In the genomic region with DNA sequence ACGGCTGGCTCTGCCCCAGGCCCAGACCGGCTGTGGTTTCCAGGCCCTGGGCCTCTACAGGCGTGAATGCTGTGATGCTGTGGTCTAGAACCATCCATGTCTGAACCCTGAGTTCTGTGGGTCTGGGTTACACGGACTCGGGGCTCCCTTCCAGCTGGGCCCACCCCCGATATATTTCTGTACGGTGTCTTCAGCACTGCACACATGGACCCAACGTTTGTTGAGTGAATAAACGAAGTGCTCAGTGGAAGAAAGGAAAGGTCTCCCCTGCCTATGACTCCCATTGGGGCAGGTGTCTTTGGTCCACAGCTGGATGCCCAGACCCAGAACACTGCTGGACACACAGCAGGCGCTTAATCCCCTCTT, we compare ENCODE assay signal across 12 cellular contexts. TPM values are rescaled to one million over a fixed set of nuclear protein-coding genes. Genes with fewer than 3 reads are reported as not detected.
DNase-seq lines count a peak whose midpoint lies in the region; ATAC-seq and TF ChIP-seq lines count a peak whose summit lies in the region.
"Had no signal": no experiment of that assay in that cellular context is flagged by ENCODE, and none has a peak within 500 bp of the region (broad histone marks: within the 10 kb centered on the region; RNA-seq: fewer than 3 reads in every experiment).

No MANE protein-coding gene starts in this region.

- H3K27me3 ChIP-seq in H9 (ENCODE audit: insufficient read depth, low read length) = no peaks in the 10 kb centered on the region
- H3K27me3 ChIP-seq: MG63, right atrium auricular region had no signal

- no peak overlapping the region for H3K18ac ChIP-seq in H9 (ENCODE audit: insufficient read length, low read depth, low read length)

- no peaks in the 10 kb centered on the region for H3K79me2 ChIP-seq in H9 (ENCODE audit: insufficient read depth, low read length)

- H3K4me2 ChIP-seq in H9 (ENCODE audit: insufficient read depth, insufficient read length, low read length) = no peak overlapping the region

- no peak overlapping the region for H4K8ac ChIP-seq in H9 (replicated peaks; ENCODE audit: insufficient read length, low read depth, low read length)

- no peak overlapping the region for H2BK120ac ChIP-seq in H9 (ENCODE audit: low read depth, low read length, poor library complexity, severe bottlenecking)

- H3K27ac ChIP-seq in 22Rv1 = peak overlapping the region; percentile 58
- H3K27ac ChIP-seq in H9 (ENCODE audit: insufficient read length, low read depth, low read length) = no peak overlapping the region
- H3K27ac ChIP-seq: right atrium auricular region had no signal

- H2BK5ac ChIP-seq in H9 (ENCODE audit: insufficient read length, low read length) = no peak overlapping the region

- H3K14ac ChIP-seq in H9 (ENCODE audit: insufficient read depth, low read length) = no peak overlapping the region

- no peak overlapping the region for H2BK12ac ChIP-seq in H9 (ENCODE audit: insufficient read length, low read depth, low read length)

- no peak overlapping the region for H4K91ac ChIP-seq in H9 (ENCODE audit: insufficient read length, low read depth, low read length)

- DNase-seq in H9 (no peak), neural crest cell (ENCODE audit: low read depth, low spot score) (no peak), D341Med (ENCODE audit: low spot score) (no peak), WTC11 (ENCODE audit: low spot score) (no peak), NCI-H524 (lab: John Stamatoyannopoulos, UW) (no peak)
- DNase-seq in activated naive CD8-positive, alpha-beta T cell treated with anti-CD3 and anti-CD28 coated beads, Interleukin-2, amount 50 U/mL, for 24 hours = no peak

- H2BK20ac ChIP-seq in H9 (ENCODE audit: low read depth, low read length, poor library complexity, severe bottlenecking) = no peak overlapping the region

- H3K4ac ChIP-seq in H9 (ENCODE audit: low read depth, low read length) = no peak overlapping the region

- H2BK15ac ChIP-seq in H9 (ENCODE audit: low read depth, low read length) = no peak overlapping the region

- no CpG with 5 or more reads among the region's 10 CpGs for WGBS in H9 (ENCODE audit: extremely low coverage, insufficient read length, low lambda C conversion rate)

- H3K36me3 Mint-ChIP-seq in H9 (ENCODE audit: insufficient read depth in 1 of 3, low read depth in 3 of 3) (peaks cover 2 to 9% (median 8%) of the 10 kb centered on the region in 3 experiments; a peak in 6 of 7 replicates), neural crest cell (ENCODE audit: low read depth) (no peaks in the 10 kb centered on the region), WTC11 (no peaks in the 10 kb centered on the region)
- peaks cover 3% of the 10 kb centered on the region for H3K36me3 Mint-ChIP-seq in activated naive CD8-positive, alpha-beta T cell treated with anti-CD3 and anti-CD28 coated beads, Interleukin-2, amount 50 U/mL, for 24 hours (ENCODE audit: low read depth)

- no peak overlapping the region for H3K9ac ChIP-seq in H9 (ENCODE audit: extremely low read depth, insufficient read length, low read length)

- H3K4me1 ChIP-seq in H9 (ENCODE audit: insufficient read depth, low read length) = no peaks in the 10 kb centered on the region
- H3K4me1 ChIP-seq: right atrium auricular region had no signal

- no peak overlapping the region for H2AK5ac ChIP-seq in H9 (ENCODE audit: insufficient read length, low read length)

- H3K9me3 ChIP-seq in H9 (ENCODE audit: control insufficient read depth, low read depth, low read length) = no peaks in the 10 kb centered on the region
- H3K9me3 ChIP-seq: MG63, right atrium auricular region had no signal

- CTCF ChIA-PET in WTC11 (lab: Charles Lee) = interaction anchor here (0.6 to 4.4 kb wide), 30 partner anchors 8 to 416 kb away, joined by 3 to 115 read pairs (median 4); a partner anchor contains a TSS

- no peak overlapping the region for H3K4me3 Mint-ChIP-seq in H9
- no peak overlapping the region for H3K4me3 Mint-ChIP-seq in activated naive CD8-positive, alpha-beta T cell treated with anti-CD3 and anti-CD28 coated beads, Interleukin-2, amount 50 U/mL, for 24 hours
- peak overlapping the region; percentile 77 for H3K4me3 Mint-ChIP-seq in neural crest cell
- H3K4me3 Mint-ChIP-seq in WTC11 = no peak overlapping the region
- H3K4me3 Mint-ChIP-seq: activated CD4-positive, alpha-beta memory T cell treated with anti-CD3 and anti-CD28 coated beads, Interleukin-2, amount 10 ng/mL, durations not matched to agents 7 days and 5 days had no signal

- no peak for ATAC-seq in activated naive CD8-positive, alpha-beta T cell treated with anti-CD3 and anti-CD28 coated beads, Interleukin-2, amount 50 U/mL, for 24 hours
- ATAC-seq in WTC11 = no peak

- H3K27me3 Mint-ChIP-seq in H9 (ENCODE audit: low read depth) (no peaks in the 10 kb centered on the region), neural crest cell (ENCODE audit: low read depth) (peaks cover 4% of the 10 kb centered on the region), WTC11 (ENCODE audit: low read depth) (no peaks in the 10 kb centered on the region)
- no peaks in the 10 kb centered on the region for H3K27me3 Mint-ChIP-seq in activated naive CD8-positive, alpha-beta T cell treated with anti-CD3 and anti-CD28 coated beads, Interleukin-2, amount 50 U/mL, for 24 hours
- H3K27me3 Mint-ChIP-seq: activated CD4-positive, alpha-beta memory T cell treated with anti-CD3 and anti-CD28 coated beads, Interleukin-2, amount 10 ng/mL, durations not matched to agents 7 days and 5 days had no signal

- H3K56ac ChIP-seq in H9 (ENCODE audit: insufficient read length, low read depth, low read length) = no peak overlapping the region

- H4K20me1 ChIP-seq in H9 (ENCODE audit: control insufficient read depth, insufficient read depth, insufficient read length) = no peaks in the 10 kb centered on the region

- POLR2A ChIA-PET in WTC11 (lab: Charles Lee) = interaction anchor here (1.0 to 1.4 kb wide), 5 partner anchors 11 to 520 kb away, joined by 3 to 8 read pairs (median 4); a partner anchor contains a TSS

- peak overlapping the region in 2 of 3 experiments; percentile 15 to 44; a peak in 1 of 7 replicates for H3K27ac Mint-ChIP-seq in H9
- H3K27ac Mint-ChIP-seq in activated naive CD8-positive, alpha-beta T cell treated with anti-CD3 and anti-CD28 coated beads, Interleukin-2, amount 50 U/mL, for 24 hours = peak overlapping the region; percentile 46
- H3K27ac Mint-ChIP-seq in neural crest cell (ENCODE audit: unreplicated experiment) = no peak overlapping the region
- H3K27ac Mint-ChIP-seq in WTC11 = no peak overlapping the region
- H3K27ac Mint-ChIP-seq: activated CD4-positive, alpha-beta memory T cell treated with anti-CD3 and anti-CD28 coated beads, Interleukin-2, amount 10 ng/mL, durations not matched to agents 7 days and 5 days had no signal

- no peaks in the 10 kb centered on the region for H3K23me2 ChIP-seq in H9 (ENCODE audit: insufficient read length, low read depth, low read length, poor library complexity, severe bottlenecking)

- H3K23ac ChIP-seq in H9 (ENCODE audit: insufficient read length, low read depth, low read length) = no peak overlapping the region

- no peak overlapping the region for H2AFZ ChIP-seq in H9 (ENCODE audit: low read length)

- H3K9me3 Mint-ChIP-seq in H9 = no peaks in the 10 kb centered on the region
- H3K9me3 Mint-ChIP-seq in activated naive CD8-positive, alpha-beta T cell treated with anti-CD3 and anti-CD28 coated beads, Interleukin-2, amount 50 U/mL, for 24 hours = no peaks in the 10 kb centered on the region
- H3K9me3 Mint-ChIP-seq in neural crest cell = no peaks in the 10 kb centered on the region
- H3K9me3 Mint-ChIP-seq in WTC11 = no peaks in the 10 kb centered on the region
- H3K9me3 Mint-ChIP-seq: activated CD4-positive, alpha-beta memory T cell treated with anti-CD3 and anti-CD28 coated beads, Interleukin-2, amount 10 ng/mL, durations not matched to agents 7 days and 5 days had no signal

- peaks cover 2 to 3% of the 10 kb centered on the region in 2 experiments; a peak in 1 of 4 replicates for H3K4me1 Mint-ChIP-seq in H9
- H3K4me1 Mint-ChIP-seq in activated naive CD8-positive, alpha-beta T cell treated with anti-CD3 and anti-CD28 coated beads, Interleukin-2, amount 50 U/mL, for 24 hours = peaks cover 10% of the 10 kb centered on the region
- no peaks in the 10 kb centered on the region for H3K4me1 Mint-ChIP-seq in neural crest cell
- no peaks in the 10 kb centered on the region for H3K4me1 Mint-ChIP-seq in WTC11

- no peaks in the 10 kb centered on the region for H3K79me1 ChIP-seq in H9 (ENCODE audit: insufficient read depth, low read depth, low read length, poor library complexity, severe bottlenecking)

- no peak overlapping the region for H3T11ph ChIP-seq in H9 (ENCODE audit: low read length)

- TF ChIP-seq CTCF in 22Rv1 (IDR thresholded peaks at IDR 0.05) (no peak), H9 (conservative IDR thresholded peaks at IDR 0.05) (no peak), neural crest cell (conservative IDR thresholded peaks at IDR 0.05) (no peak), WTC11 (IDR thresholded peaks at IDR 0.05) (no peak)

- H4K5ac ChIP-seq in H9 (ENCODE audit: insufficient read length, low read depth, low read length) = no peak overlapping the region

RNA-seq across cellular contexts. Expression of a gene that starts 6.7 kb away (rescaled TPM):
- total RNA-seq in H9 (2021) (1.2 and 1.3 TPM in 2 replicates), neural crest cell (1.1 and 2.0 TPM in 2 replicates), WTC11 (2021) (3.3 to 6.3 TPM (median 4.7 TPM) in 3 replicates)
- total RNA-seq: H4, IMR-90, right atrium auricular region had no signal

RNA-seq across cellular contexts. Expression of a gene that starts 11.7 kb away (rescaled TPM):
- 51.5 and 58.8 TPM in 2 replicates for total RNA-seq in H9 (2021)
- 72.7 and 79.1 TPM in 2 replicates for total RNA-seq in neural crest cell
- 59.9 to 75.4 TPM (median 71.0 TPM) in 3 replicates for total RNA-seq in WTC11 (2021)

RNA-seq across cellular contexts. Expression of a gene that starts 27.1 kb away (rescaled TPM):
- total RNA-seq in H9 (2021) (58.1 and 58.9 TPM in 2 replicates), neural crest cell (76.2 and 79.6 TPM in 2 replicates), WTC11 (2021) (115 to 132 TPM (median 121 TPM) in 3 replicates)

RNA-seq across cellular contexts. Expression of a gene that starts 39.5 kb away (rescaled TPM):
- total RNA-seq in H9 (2021) (46.0 and 51.4 TPM in 2 replicates), neural crest cell (63.2 and 67.8 TPM in 2 replicates), WTC11 (2021) (43.6 to 60.8 TPM (median 44.4 TPM) in 3 replicates)

RNA-seq across cellular contexts. Expression of a gene that starts 39.6 kb away (rescaled TPM):
- total RNA-seq in H9 (2021) (1.6 and 1.9 TPM in 2 replicates), neural crest cell (0.19 and 0.25 TPM in 2 replicates), WTC11 (2021) (1.0 to 2.3 TPM (median 1.6 TPM) in 3 replicates)
- total RNA-seq: H4 had no signal

Comparison
In these comparisons a context has a peak if more than half of its experiments do, and no peak if none do; other contexts are left out.
1. H3K27ac Mint-ChIP-seq: peak in H9 (2 of 3) and activated naive CD8-positive, alpha-beta T cell treated with anti-CD3 and anti-CD28 coated beads, Interleukin-2, amount 50 U/mL, for 24 hours (single experiment); none in neural crest cell (single experiment) and WTC11 (single experiment).